In the genomic region with DNA sequence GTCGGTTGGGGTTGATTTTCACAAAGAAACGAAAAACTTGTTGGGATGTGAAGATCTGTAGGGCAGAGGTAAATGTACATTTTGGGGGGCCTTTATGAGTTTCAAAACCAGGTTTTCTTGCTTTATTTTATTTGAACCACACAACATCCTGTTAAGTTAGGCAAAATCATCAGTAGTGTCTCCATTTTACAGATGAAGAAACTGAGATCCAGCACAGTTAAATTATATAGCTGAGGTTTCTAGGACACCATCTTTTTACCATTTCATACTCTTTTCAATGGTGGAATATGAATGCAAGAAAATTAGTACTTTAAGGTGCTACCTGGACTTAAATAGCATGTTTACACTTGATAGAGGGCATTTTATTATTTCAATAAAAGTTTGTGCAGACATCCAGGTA, we compare ENCODE assay signal across 25 cellular contexts.
"Had no signal": no experiment of that assay in that cellular context is flagged by ENCODE, and none has a peak within 500 bp of the region (broad histone marks: within the 10 kb centered on the region; RNA-seq: fewer than 3 reads in every experiment).

No MANE protein-coding gene starts in this region.

- H3K9me3 ChIP-seq: esophagus squamous epithelium, gastrocnemius medialis, neutrophil, pancreas, thoracic aorta, upper lobe of left lung had no signal

- DNase-seq: activated CD4-positive, alpha-beta T cell treated with anti-CD3 and anti-CD28 coated beads for 1 hour; activated CD8-positive, alpha-beta T cell treated with anti-CD3 and anti-CD28 coated beads for 36 hours; activated gamma-delta T cell; activated T-cell treated with anti-CD3 and anti-CD28 coated beads, Interleukin-2, amount 50 U/mL, for 4 hours; aorta; brain microvascular endothelial cell; central memory CD4-positive, alpha-beta T cell; dermis blood vessel endothelial cell; effector memory CD4-positive, alpha-beta T cell; esophagus squamous epithelium; gastrocnemius medialis; head of caudate nucleus; left ventricle myocardium superior; pancreas; stimulated activated naive B cell treated with anti-CD40 and anti-IgM and Interleukin-4, amounts not matched to agents 10 μg/mL and 1 μg/mL and 100 μg/mL, for 72 hours; upper lobe of left lung; WERI-Rb-1 had no signal

- ATAC-seq: gastrocnemius medialis; left ventricle myocardium superior; pancreas; sciatic nerve; SK-N-SH treated with all-trans-retinoic acid at 6 μM for 48 hours; stimulated activated naive B cell treated with anti-CD40 and anti-IgM and Interleukin-4, amounts not matched to agents 10 μg/mL and 1 μg/mL and 100 μg/mL, for 72 hours had no signal

- FAIRE-seq: pancreas, TTC549 had no signal

- H3K4me1 Mint-ChIP-seq: activated naive CD4-positive, alpha-beta T cell treated with anti-CD3 and anti-CD28 coated beads, Interleukin-2, amount 50 U/mL, for 24 hours had no signal

- H3K27me3 ChIP-seq: brain microvascular endothelial cell, esophagus squamous epithelium, gastrocnemius medialis, neutrophil, pancreas, upper lobe of left lung had no signal

- H3K36me3 Mint-ChIP-seq: activated naive CD4-positive, alpha-beta T cell treated with anti-CD3 and anti-CD28 coated beads, Interleukin-2, amount 50 U/mL, for 24 hours; stimulated activated naive B cell treated with anti-CD40 and anti-IgM and Interleukin-4, amounts not matched to agents 10 μg/mL and 1 μg/mL and 100 μg/mL, for 72 hours had no signal

- H3K36me3 ChIP-seq: brain microvascular endothelial cell, esophagus squamous epithelium, gastrocnemius medialis, neutrophil, pancreas, thoracic aorta, upper lobe of left lung, WERI-Rb-1 had no signal

- H3K27ac ChIP-seq: esophagus squamous epithelium, gastrocnemius medialis, neutrophil, pancreas, thoracic aorta, upper lobe of left lung, WERI-Rb-1 had no signal

- H3K4me3 ChIP-seq: esophagus squamous epithelium, gastrocnemius medialis, pancreas, smooth muscle cell, thoracic aorta, upper lobe of left lung had no signal

- H3K27ac Mint-ChIP-seq: activated naive CD4-positive, alpha-beta T cell treated with anti-CD3 and anti-CD28 coated beads, Interleukin-2, amount 50 U/mL, for 24 hours; stimulated activated naive B cell treated with anti-CD40 and anti-IgM and Interleukin-4, amounts not matched to agents 10 μg/mL and 1 μg/mL and 100 μg/mL, for 72 hours had no signal

- H3K9me3 Mint-ChIP-seq: activated CD8-positive, alpha-beta T cell treated with anti-CD3 and anti-CD28 coated beads for 36 hours; activated naive CD4-positive, alpha-beta T cell treated with anti-CD3 and anti-CD28 coated beads, Interleukin-2, amount 50 U/mL, for 24 hours; activated T-cell treated with anti-CD3 and anti-CD28 coated beads, Interleukin-2, amount 50 U/mL, for 4 hours; nephron; stimulated activated naive B cell treated with anti-CD40 and anti-IgM and Interleukin-4, amounts not matched to agents 10 μg/mL and 1 μg/mL and 100 μg/mL, for 72 hours had no signal

- H3K27me3 Mint-ChIP-seq: activated CD8-positive, alpha-beta T cell treated with anti-CD3 and anti-CD28 coated beads for 36 hours; activated naive CD4-positive, alpha-beta T cell treated with anti-CD3 and anti-CD28 coated beads, Interleukin-2, amount 50 U/mL, for 24 hours; stimulated activated naive B cell treated with anti-CD40 and anti-IgM and Interleukin-4, amounts not matched to agents 10 μg/mL and 1 μg/mL and 100 μg/mL, for 72 hours had no signal

- H3K4me3 Mint-ChIP-seq: activated CD8-positive, alpha-beta T cell treated with anti-CD3 and anti-CD28 coated beads for 36 hours; activated naive CD4-positive, alpha-beta T cell treated with anti-CD3 and anti-CD28 coated beads, Interleukin-2, amount 50 U/mL, for 24 hours; activated T-cell treated with anti-CD3 and anti-CD28 coated beads, Interleukin-2, amount 50 U/mL, for 4 hours; nephron; stimulated activated naive B cell treated with anti-CD40 and anti-IgM and Interleukin-4, amounts not matched to agents 10 μg/mL and 1 μg/mL and 100 μg/mL, for 72 hours had no signal
